Comparison of ENCODE assay signal across 14 cellular contexts in the genomic region with DNA sequence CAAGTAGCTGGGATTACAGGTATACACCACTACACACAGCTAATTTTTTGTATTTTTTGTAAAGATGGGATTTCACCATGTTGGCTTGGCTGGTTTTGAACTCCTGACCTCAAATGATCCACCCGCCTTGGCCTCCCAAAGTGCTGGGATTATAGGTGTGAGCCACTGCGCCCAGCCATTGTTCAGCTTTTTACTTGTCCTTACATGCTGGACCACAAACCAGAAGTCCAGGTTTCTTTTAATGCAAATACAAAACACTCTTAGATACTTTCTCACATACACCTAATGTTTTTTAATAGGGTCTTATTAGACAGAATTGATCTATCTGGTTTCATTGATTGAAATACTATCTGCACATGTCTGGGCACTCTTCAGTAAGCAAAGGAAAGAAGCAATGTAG. TPM values are rescaled to one million over a fixed set of nuclear protein-coding genes. Genes with fewer than 3 reads are reported as not detected.
DNase-seq lines count a peak whose midpoint lies in the region; ATAC-seq and TF ChIP-seq lines count a peak whose summit lies in the region.
"Had no signal": no experiment of that assay in that cellular context is flagged by ENCODE, and none has a peak within 500 bp of the region (broad histone marks: within the 10 kb centered on the region; RNA-seq: fewer than 3 reads in every experiment).

No MANE protein-coding gene starts in this region.

- CTCF ChIA-PET in T-cell (lab: Charles Lee), result interaction anchor here in 1 of 2 donors (0.6 kb wide), 1 partner anchor 63 kb away, joined by 3 read pairs; no protein-coding TSS in a partner anchor

- peaks cover 0 to 5% (median 0%) of the 10 kb centered on the region in 8 donors for H3K9me3 ChIP-seq in spleen

- no peaks in the 10 kb centered on the region for H3K27me3 ChIP-seq in spleen (replicated peaks in 1 of 7)

- POLR2A ChIA-PET in T-cell (lab: Charles Lee), result interaction anchor here (0.6 to 1.2 kb wide), 3 partner anchors 9 to 29 kb away, joined by 3 read pairs; no protein-coding TSS in a partner anchor

- H3K4me1 Mint-ChIP-seq in activated naive CD4-positive, alpha-beta T cell treated with anti-CD3 and anti-CD28 coated beads, Interleukin-2, amount 50 U/mL, for 24 hours, result peaks cover 82% of the 10 kb centered on the region
- H3K4me1 Mint-ChIP-seq in T-cell (peaks cover 59 to 63% (median 62%) of the 10 kb centered on the region in 3 donors), brain (peaks cover 63% of the 10 kb centered on the region), type B pancreatic cell (ENCODE audit: unreplicated experiment) (peaks cover 33% of the 10 kb centered on the region)

- H3K9me3 Mint-ChIP-seq in activated naive CD4-positive, alpha-beta T cell treated with anti-CD3 and anti-CD28 coated beads, Interleukin-2, amount 50 U/mL, for 24 hours, result peaks cover 9% of the 10 kb centered on the region
- H3K9me3 Mint-ChIP-seq in T-cell (peaks cover 6 to 8% (median 6%) of the 10 kb centered on the region in 3 donors), brain (peaks cover 0 to 6% (median 4%) of the 10 kb centered on the region in 5 experiments), type B pancreatic cell (peaks cover 9% of the 10 kb centered on the region)

- H3K27ac Mint-ChIP-seq in activated naive CD4-positive, alpha-beta T cell treated with anti-CD3 and anti-CD28 coated beads, Interleukin-2, amount 50 U/mL, for 24 hours, result peak overlapping the region; percentile 91
- H3K27ac Mint-ChIP-seq in T-cell (peak overlapping the region; percentile 68 to 92), brain (peak overlapping the region in 4 of 5 experiments; percentile 27 to 83 (median 54)), type B pancreatic cell (no peak overlapping the region)

- peak overlapping the region; percentile 81 for H3K4me3 Mint-ChIP-seq in activated naive CD4-positive, alpha-beta T cell treated with anti-CD3 and anti-CD28 coated beads, Interleukin-2, amount 50 U/mL, for 24 hours
- H3K4me3 Mint-ChIP-seq in T-cell, result peak overlapping the region; percentile 22 to 67 (median 48)
- H3K4me3 Mint-ChIP-seq in brain, result no peak overlapping the region
- no peak overlapping the region for H3K4me3 Mint-ChIP-seq in type B pancreatic cell

- WGBS in spleen, 5 donors, result 78 to 100% (median 94%) methylated on average over 2 of the region's 2 CpGs

- peaks cover 25% of the 10 kb centered on the region for H3K36me3 Mint-ChIP-seq in activated naive CD4-positive, alpha-beta T cell treated with anti-CD3 and anti-CD28 coated beads, Interleukin-2, amount 50 U/mL, for 24 hours
- H3K36me3 Mint-ChIP-seq in T-cell (peaks cover 12% of the 10 kb centered on the region), brain (peaks cover 14% of the 10 kb centered on the region), type B pancreatic cell (peaks cover 4% of the 10 kb centered on the region)

- peak overlapping the region in 6 of 8 donors; percentile 41 to 79 (median 66) for H3K27ac ChIP-seq in spleen

- H3K4me3 ChIP-seq in spleen, result no peak overlapping the region

- no peak for TF ChIP-seq POLR2A in spleen (IDR thresholded peaks at IDR 0.05)

- no peak for DNase-seq in activated naive CD4-positive, alpha-beta T cell (lab: John Stamatoyannopoulos, UW)
- DNase-seq in T-cell (no peak), spleen (no peak), NCI-H1092 treated with DMSO at 0.1 percent for 48 hours (lab: John Stamatoyannopoulos, UW) (no peak), type B pancreatic cell (ENCODE audit: extremely low spot score, unreplicated experiment) (no peak), GDM1 (lab: John Stamatoyannopoulos, UW) (no peak)
- DNase-seq: Karpas-422, NCI-H1417, NCI-H2029, NCI-H510A, NCI-H82, SHP77 treated with DMSO at 0.1 percent for 48 hours had no signal

- no peaks in the 10 kb centered on the region for H3K27me3 Mint-ChIP-seq in activated naive CD4-positive, alpha-beta T cell treated with anti-CD3 and anti-CD28 coated beads, Interleukin-2, amount 50 U/mL, for 24 hours
- H3K27me3 Mint-ChIP-seq in T-cell, result no peaks in the 10 kb centered on the region
- H3K27me3 Mint-ChIP-seq in brain, result no peaks in the 10 kb centered on the region
- no peaks in the 10 kb centered on the region for H3K27me3 Mint-ChIP-seq in type B pancreatic cell

- intact Hi-C loops in spleen (cut with DNase I; ENCODE audit: low total_unique reads), result no loop called here

- no peak for ATAC-seq in T-cell (replicated peaks in 1 of 4)

- H3K4me1 ChIP-seq in spleen, result peaks cover 0 to 47% (median 27%) of the 10 kb centered on the region in 6 donors

- TF ChIP-seq CTCF in brain (conservative IDR thresholded peaks at IDR 0.05) (no peak), spleen (IDR thresholded peaks at IDR 0.05 in 8 of 11, conservative IDR thresholded peaks at IDR 0.05 in 3 of 11) (no peak), type B pancreatic cell (conservative IDR thresholded peaks at IDR 0.05) (no peak)

- no peaks in the 10 kb centered on the region for H3K36me3 ChIP-seq in spleen

RNA-seq across cellular contexts. Expression of a gene that starts 40.5 kb away (rescaled TPM):
- total RNA-seq in T-cell (1,000 to 10,000 TPM in 2 of 5 donors, 100 to 1,000 TPM in 3; 484 to 1,238 (median 551) TPM), spleen (100 to 1,000 TPM; 171 to 358 (median 256) TPM), type B pancreatic cell (ENCODE audit: low replicate concordance) (111 and 116 TPM in 2 replicates)
- polyA plus RNA-seq in brain (ENCODE audit: insufficient read depth, low read depth, low replicate concordance) (72.6 TPM), spleen (100 to 1,000 TPM; 122 to 228 (median 132) TPM)

Comparison
In these comparisons a context has a peak if more than half of its experiments do, and no peak if none do; other contexts are left out.
1. H3K4me3 Mint-ChIP-seq: peak in activated naive CD4-positive, alpha-beta T cell treated with anti-CD3 and anti-CD28 coated beads, Interleukin-2, amount 50 U/mL, for 24 hours (single experiment) and T-cell (3 of 3); none in brain (0 of 5) and type B pancreatic cell (single experiment).